Comparison of ENCODE assay signal across 1 cellular context in the genomic region with DNA sequence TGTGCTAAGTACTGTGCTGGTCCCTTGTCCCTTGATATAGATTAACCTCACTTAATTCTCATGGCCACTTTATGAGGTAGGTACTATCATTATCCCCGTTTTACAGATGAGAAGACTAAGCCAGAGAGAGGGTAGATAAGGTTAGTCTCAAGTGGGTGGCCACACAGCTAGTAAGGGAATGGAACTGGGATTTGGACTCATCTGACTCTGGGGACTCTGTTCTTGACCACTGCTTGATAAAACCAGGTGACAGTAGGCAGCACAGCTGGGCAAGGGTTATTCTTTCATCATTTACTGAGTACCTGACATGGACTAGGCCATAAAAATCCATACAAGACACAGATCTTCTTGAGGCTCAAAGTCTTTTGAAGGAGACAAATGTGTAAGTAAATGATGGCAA.
TF ChIP-seq lines count a peak whose summit lies in the region.

No MANE protein-coding gene starts in this region.

TF ChIP-seq in liver, 16 proteins besides CTCF, POLR2A, EP300 and RAD21 (continued from another document):
- TF ChIP-seq, protein P1, sequence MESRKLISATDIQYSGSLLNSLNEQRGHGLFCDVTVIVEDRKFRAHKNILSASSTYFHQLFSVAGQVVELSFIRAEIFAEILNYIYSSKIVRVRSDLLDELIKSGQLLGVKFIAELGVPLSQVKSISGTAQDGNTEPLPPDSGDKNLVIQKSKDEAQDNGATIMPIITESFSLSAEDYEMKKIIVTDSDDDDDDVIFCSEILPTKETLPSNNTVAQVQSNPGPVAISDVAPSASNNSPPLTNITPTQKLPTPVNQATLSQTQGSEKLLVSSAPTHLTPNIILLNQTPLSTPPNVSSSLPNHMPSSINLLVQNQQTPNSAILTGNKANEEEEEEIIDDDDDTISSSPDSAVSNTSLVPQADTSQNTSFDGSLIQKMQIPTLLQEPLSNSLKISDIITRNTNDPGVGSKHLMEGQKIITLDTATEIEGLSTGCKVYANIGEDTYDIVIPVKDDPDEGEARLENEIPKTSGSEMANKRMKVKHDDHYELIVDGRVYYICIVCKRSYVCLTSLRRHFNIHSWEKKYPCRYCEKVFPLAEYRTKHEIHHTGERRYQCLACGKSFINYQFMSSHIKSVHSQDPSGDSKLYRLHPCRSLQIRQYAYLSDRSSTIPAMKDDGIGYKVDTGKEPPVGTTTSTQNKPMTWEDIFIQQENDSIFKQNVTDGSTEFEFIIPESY (IDR thresholded peaks at IDR 0.05) = peak; percentile 28
- TF ChIP-seq, protein P2, sequence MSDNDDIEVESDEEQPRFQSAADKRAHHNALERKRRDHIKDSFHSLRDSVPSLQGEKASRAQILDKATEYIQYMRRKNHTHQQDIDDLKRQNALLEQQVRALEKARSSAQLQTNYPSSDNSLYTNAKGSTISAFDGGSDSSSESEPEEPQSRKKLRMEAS (IDR thresholded peaks at IDR 0.05) = peak; percentile 22
- TF ChIP-seq RXRA (IDR thresholded peaks at IDR 0.05) (peak; percentile 75 to 84), GABPA (IDR thresholded peaks at IDR 0.05 in 1 of 2, conservative IDR thresholded peaks at IDR 0.05 in 1 of 2) (no peak), YY1 (IDR thresholded peaks at IDR 0.05) (peak; percentile 35)
